ENCODE assay signal across 1 cellular context in the genomic region with DNA sequence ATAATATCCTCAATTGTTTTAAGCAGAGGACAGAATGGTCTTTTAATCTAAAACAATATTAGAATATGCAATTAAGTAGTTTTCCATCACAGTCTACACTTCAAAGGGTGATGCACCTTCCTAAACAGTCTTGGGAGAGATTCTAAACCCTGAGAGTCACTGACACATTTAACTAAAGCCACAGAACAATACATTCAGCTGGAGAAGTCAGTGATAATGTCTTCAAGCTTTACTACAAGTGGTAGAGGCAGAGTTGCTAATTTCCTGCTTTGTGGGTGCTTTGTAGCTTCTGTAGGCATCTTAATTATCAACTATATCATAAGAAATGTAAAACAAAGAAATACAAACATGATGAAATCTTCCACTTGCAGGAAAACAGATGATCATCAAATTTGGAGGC.
TF ChIP-seq lines count a peak whose summit lies in the region.

No MANE protein-coding gene starts in this region.

TF ChIP-seq in A549, 52 proteins besides CTCF, POLR2A, EP300 and RAD21:
- TF ChIP-seq, protein P1, sequence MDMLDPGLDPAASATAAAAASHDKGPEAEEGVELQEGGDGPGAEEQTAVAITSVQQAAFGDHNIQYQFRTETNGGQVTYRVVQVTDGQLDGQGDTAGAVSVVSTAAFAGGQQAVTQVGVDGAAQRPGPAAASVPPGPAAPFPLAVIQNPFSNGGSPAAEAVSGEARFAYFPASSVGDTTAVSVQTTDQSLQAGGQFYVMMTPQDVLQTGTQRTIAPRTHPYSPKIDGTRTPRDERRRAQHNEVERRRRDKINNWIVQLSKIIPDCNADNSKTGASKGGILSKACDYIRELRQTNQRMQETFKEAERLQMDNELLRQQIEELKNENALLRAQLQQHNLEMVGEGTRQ (IDR thresholded peaks at IDR 0.05) = no peak
- TF ChIP-seq, protein P2, sequence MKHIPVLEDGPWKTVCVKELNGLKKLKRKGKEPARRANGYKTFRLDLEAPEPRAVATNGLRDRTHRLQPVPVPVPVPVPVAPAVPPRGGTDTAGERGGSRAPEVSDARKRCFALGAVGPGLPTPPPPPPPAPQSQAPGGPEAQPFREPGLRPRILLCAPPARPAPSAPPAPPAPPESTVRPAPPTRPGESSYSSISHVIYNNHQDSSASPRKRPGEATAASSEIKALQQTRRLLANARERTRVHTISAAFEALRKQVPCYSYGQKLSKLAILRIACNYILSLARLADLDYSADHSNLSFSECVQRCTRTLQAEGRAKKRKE (CRISPR knock-in tag; IDR thresholded peaks at IDR 0.05; ENCODE audit: low read depth) = no peak
- TF ChIP-seq HOXB5 (CRISPR knock-in tag; IDR thresholded peaks at IDR 0.05) = no peak
- no peak for TF ChIP-seq NFE2L2 (conservative IDR thresholded peaks at IDR 0.05; ENCODE audit: low read length)
